In genomic region chr15:43749690-43750345, GRCh38 we compare ENCODE assay signal across 9 cellular contexts. TPM values are rescaled to one million over a fixed set of nuclear protein-coding genes. Genes with fewer than 3 reads are reported as not detected.
A peak's percentile ranks its signal among the peaks of the same experiment; 100 is the strongest.
DNase-seq lines count a peak whose midpoint lies in the region; ATAC-seq and TF ChIP-seq lines count a peak whose summit lies in the region.
"Had no signal": no experiment of that assay in that cellular context is flagged by ENCODE, and none has a peak within 500 bp of the region (broad histone marks: within the 10 kb centered on the region; RNA-seq: fewer than 3 reads in every experiment).

No MANE protein-coding gene starts in this region.

- in situ Hi-C loops in HAP-1 (cut with MboI; ENCODE audit: low sequenced_read_pairs) = no loop called here

- H3K27me3 ChIP-seq in HAP-1 (ENCODE audit: low read depth) (no peaks in the 10 kb centered on the region), tibial nerve (no peaks in the 10 kb centered on the region)
- H3K27me3 ChIP-seq: body of pancreas had no signal

- peak overlapping the region in 1 of 4 donors; percentile 25 for H3K27ac ChIP-seq in tibial nerve

- DNase-seq in CD14-positive monocyte (ENCODE audit: low spot score) (no peak), RPMI8226 (peak; percentile 40), A172 (ENCODE audit: low spot score) (no peak), HAP-1 (ENCODE audit: low spot score in 2 of 2) (no peak), tibial nerve (ENCODE audit: low spot score in 2 of 2) (no peak)
- peak; percentile 28 to 38 (median 36) for DNase-seq in effector memory CD8-positive, alpha-beta T cell

- H3K36me3 ChIP-seq in HAP-1 (replicated peaks) (peaks cover 29% of the 10 kb centered on the region), tibial nerve (peaks cover 0 to 27% (median 0%) of the 10 kb centered on the region in 3 donors)

- peak overlapping the region; percentile 77 to 93 (median 89) for H3K27ac Mint-ChIP-seq in CD14-positive monocyte
- peak overlapping the region; percentile 81 to 97 for H3K27ac Mint-ChIP-seq in effector memory CD8-positive, alpha-beta T cell
- no peak overlapping the region for H3K27ac Mint-ChIP-seq in stimulated activated memory B cell treated with anti-CD40 and anti-IgM and Interleukin-4, amounts not matched to agents 10 μg/mL and 1 μg/mL and 100 μg/mL, for 72 hours

- no peaks in the 10 kb centered on the region for H3K9me3 Mint-ChIP-seq in CD14-positive monocyte
- H3K9me3 Mint-ChIP-seq in effector memory CD8-positive, alpha-beta T cell = no peaks in the 10 kb centered on the region
- no peaks in the 10 kb centered on the region for H3K9me3 Mint-ChIP-seq in stimulated activated memory B cell treated with anti-CD40 and anti-IgM and Interleukin-4, amounts not matched to agents 10 μg/mL and 1 μg/mL and 100 μg/mL, for 72 hours

- TF ChIP-seq CTCF in CD14-positive monocyte (IDR thresholded peaks at IDR 0.05) (no peak), tibial nerve (IDR thresholded peaks at IDR 0.05) (no peak)

- peak overlapping the region; percentile 71 for H3K4me3 Mint-ChIP-seq in CD14-positive monocyte
- peak overlapping the region; percentile 68 to 78 for H3K4me3 Mint-ChIP-seq in effector memory CD8-positive, alpha-beta T cell
- peak overlapping the region; percentile 68 for H3K4me3 Mint-ChIP-seq in stimulated activated memory B cell treated with anti-CD40 and anti-IgM and Interleukin-4, amounts not matched to agents 10 μg/mL and 1 μg/mL and 100 μg/mL, for 72 hours

- no peaks in the 10 kb centered on the region for H3K27me3 Mint-ChIP-seq in CD14-positive monocyte (ENCODE audit: low read depth in 3 of 3)
- H3K27me3 Mint-ChIP-seq in effector memory CD8-positive, alpha-beta T cell = no peaks in the 10 kb centered on the region
- H3K27me3 Mint-ChIP-seq in stimulated activated memory B cell treated with anti-CD40 and anti-IgM and Interleukin-4, amounts not matched to agents 10 μg/mL and 1 μg/mL and 100 μg/mL, for 72 hours = no peaks in the 10 kb centered on the region

- H3K4me3 ChIP-seq in HAP-1 (no peak overlapping the region), tibial nerve (no peak overlapping the region)
- H3K4me3 ChIP-seq: body of pancreas had no signal

- no peaks in the 10 kb centered on the region for H3K9me3 ChIP-seq in HAP-1
- H3K9me3 ChIP-seq in tibial nerve = no peaks in the 10 kb centered on the region
- H3K9me3 ChIP-seq: body of pancreas had no signal

- H3K36me3 Mint-ChIP-seq in CD14-positive monocyte = peaks cover 26 to 31% of the 10 kb centered on the region in 2 donors
- peaks cover 63% of the 10 kb centered on the region for H3K36me3 Mint-ChIP-seq in effector memory CD8-positive, alpha-beta T cell (ENCODE audit: insufficient read depth)
- peaks cover 17% of the 10 kb centered on the region for H3K36me3 Mint-ChIP-seq in stimulated activated memory B cell treated with anti-CD40 and anti-IgM and Interleukin-4, amounts not matched to agents 10 μg/mL and 1 μg/mL and 100 μg/mL, for 72 hours

- peaks cover 35% of the 10 kb centered on the region for H3K4me1 Mint-ChIP-seq in CD14-positive monocyte
- peaks cover 38 to 55% of the 10 kb centered on the region in 2 donors for H3K4me1 Mint-ChIP-seq in effector memory CD8-positive, alpha-beta T cell (ENCODE audit: low read depth in 2 of 2)
- H3K4me1 Mint-ChIP-seq in stimulated activated memory B cell treated with anti-CD40 and anti-IgM and Interleukin-4, amounts not matched to agents 10 μg/mL and 1 μg/mL and 100 μg/mL, for 72 hours = peaks cover 53% of the 10 kb centered on the region

- peak; percentile 48 for ATAC-seq in GM21423 (IDR thresholded peaks at IDR 0.05; ENCODE audit: unreplicated experiment)
- peak; percentile 62 for ATAC-seq in effector memory CD8-positive, alpha-beta T cell (replicated peaks)
- ATAC-seq in stimulated activated memory B cell treated with anti-CD40 and anti-IgM and Interleukin-4, amounts not matched to agents 10 μg/mL and 1 μg/mL and 100 μg/mL, for 72 hours = peak; percentile 59
- ATAC-seq: body of pancreas had no signal

- WGBS in tibial nerve, 2 donors = 68 to 76% methylated on average over 12 of the region's 12 CpGs

- intact Hi-C loops in CD14-positive monocyte (cut with micrococcal nuclease) = loop anchor here in 1 of 2 donors (5.0 to 10.0 kb wide), 2 partner anchors 42 to 795 kb away; partner anchors contain the start of gene SERF2

- H3K4me1 ChIP-seq in HAP-1 = peaks cover 21% of the 10 kb centered on the region
- H3K4me1 ChIP-seq in tibial nerve = peaks cover 0 to 65% (median 22%) of the 10 kb centered on the region in 4 donors

- no peak for TF ChIP-seq EP300 in tibial nerve (IDR thresholded peaks at IDR 0.05)

- TF ChIP-seq POLR2A in tibial nerve (IDR thresholded peaks at IDR 0.05) = no peak

RNA-seq across cellular contexts. Expression of gene PDIA3, which starts 3.6 kb away (rescaled TPM):
- 100 to 1,000 TPM; 195 to 305 TPM for polyA plus RNA-seq in CD14-positive monocyte
- total RNA-seq in A172 (2014; rRNA removed; shearing (Covaris generic)) = 187 and 217 TPM in 2 replicates
- total RNA-seq in tibial nerve = 100 to 1,000 TPM in 1 of 4 donors, 10 to 100 TPM in 3; 75.4 to 107 (median 94.2) TPM

RNA-seq across cellular contexts. Expression of gene ELL3, which starts 26.9 kb away (rescaled TPM):
- polyA plus RNA-seq in CD14-positive monocyte = 1 to 10 TPM in 1 of 2 donors, under 1 TPM in 1; 0.29 to 1.2 TPM
- 3.6 and 6.1 TPM in 2 replicates for total RNA-seq in A172 (2014; rRNA removed; shearing (Covaris generic))
- 10 to 100 TPM; 11.4 to 29.3 (median 13.0) TPM for total RNA-seq in tibial nerve

RNA-seq across cellular contexts. Expression of gene SERF2, which starts 42.3 kb away (rescaled TPM):
- polyA plus RNA-seq in CD14-positive monocyte = 1,000 to 10,000 TPM; 2,483 to 3,135 TPM
- 361 and 697 TPM in 2 replicates for total RNA-seq in A172 (2014; rRNA removed; shearing (Covaris generic))
- total RNA-seq in tibial nerve = 100 to 1,000 TPM; 698 to 988 (median 804) TPM

RNA-seq across cellular contexts. Expression of gene SERINC4, which starts 50.2 kb away (rescaled TPM):
- polyA plus RNA-seq in CD14-positive monocyte = under 1 TPM; 0.56 to 0.70 TPM
- not detected in 2 replicates for total RNA-seq in A172 (2014; rRNA removed; shearing (Covaris generic))
- under 1 TPM in 1 of 4 donors, not detected in 3; 0.20 TPM for total RNA-seq in tibial nerve
- total RNA-seq: body of pancreas had no signal

RNA-seq across cellular contexts. Expression of gene HYPK, which starts 50.6 kb away (rescaled TPM):
- 1 to 10 TPM; 4.4 to 5.3 TPM for polyA plus RNA-seq in CD14-positive monocyte
- 11.4 and 24.3 TPM in 2 replicates for total RNA-seq in A172 (2014; rRNA removed; shearing (Covaris generic))
- 10 to 100 TPM in 3 of 4 donors, 1 to 10 TPM in 1; 7.5 to 27.6 (median 12.1) TPM for total RNA-seq in tibial nerve

Comparison
In these comparisons a context has a peak if more than half of its experiments do, and no peak if none do; other contexts are left out.
1. DNase-seq: peak in RPMI8226 (single experiment) and effector memory CD8-positive, alpha-beta T cell (3 of 3); none in CD14-positive monocyte (single experiment), A172 (single experiment), HAP-1 (0 of 2) and tibial nerve (0 of 2).
2. Peak in every context shown above with its lines, with median percentiles within 50 percentile points of each other: H3K4me3 Mint-ChIP-seq and ATAC-seq.